Comparison of ENCODE assay signal across 8 cellular contexts in the genomic region with DNA sequence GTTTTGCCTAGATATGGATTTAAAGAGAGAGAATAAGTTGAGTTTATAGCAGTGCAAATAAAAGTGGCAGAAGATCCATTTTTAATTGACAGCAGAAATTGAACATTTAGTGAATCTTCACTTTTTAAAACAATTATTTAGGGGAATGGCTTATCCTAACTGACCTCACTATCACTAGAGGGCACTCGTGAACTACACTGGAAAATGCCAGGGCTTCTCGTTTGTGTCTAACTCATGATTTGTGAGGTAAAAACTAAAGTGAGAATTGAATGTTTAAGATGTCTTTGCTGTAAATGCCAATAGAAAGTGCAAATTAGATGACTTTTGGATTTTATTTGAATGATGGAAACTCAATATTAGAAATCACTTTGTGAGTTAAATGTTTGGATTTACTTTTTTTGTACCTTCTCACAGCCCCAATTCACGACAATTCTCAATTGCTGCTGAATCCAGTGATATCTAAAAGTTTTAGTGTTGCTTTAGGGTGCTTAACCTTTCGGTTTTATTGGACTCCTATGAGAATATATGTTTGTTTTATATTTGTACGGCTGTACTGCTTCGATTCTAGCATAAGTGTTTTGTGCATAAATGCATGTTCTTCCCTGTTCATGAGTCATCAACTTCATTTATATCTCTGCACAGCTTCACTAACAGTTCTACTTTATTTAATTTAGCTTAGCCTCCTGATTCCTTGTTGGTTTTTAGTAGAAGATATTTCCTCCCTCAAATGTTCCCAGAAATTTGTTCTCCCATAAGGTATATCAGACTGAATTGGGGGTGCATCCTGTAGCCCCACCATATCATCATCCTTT.
DNase-seq lines count a peak whose midpoint lies in the region; ATAC-seq and TF ChIP-seq lines count a peak whose summit lies in the region.

No MANE protein-coding gene starts in this region.

- H3K36me3 ChIP-seq in brain microvascular endothelial cell (replicated peaks), result no peaks in the 10 kb centered on the region

- in situ Hi-C loops in GM13977 (cut with MboI; ENCODE audit: low pct_unique_long_range_greater_than_20kb, low sequenced_read_pairs, unreplicated experiment), result no loop called here
- in situ Hi-C loops in brain microvascular endothelial cell (cut with HindIII; ENCODE audit: low pct_ligation_motif_present, low sequenced_read_pairs), result loop anchor here (25.0 kb wide), 1 partner anchor 427 kb away; no protein-coding TSS in a partner anchor

- H3K4me1 Mint-ChIP-seq in natural killer cell treated with Interleukin-12 subunit alpha and Interleukin-12 subunit beta and Interleukin-15 and Interleukin-18, amount 100 ng/mL, for 72 hours (ENCODE audit: low read depth in 2 of 2), result peaks cover 0 to 2% of the 10 kb centered on the region in 2 donors

- peaks cover 0 to 2% of the 10 kb centered on the region in 2 donors for H3K27me3 Mint-ChIP-seq in natural killer cell treated with Interleukin-12 subunit alpha and Interleukin-12 subunit beta and Interleukin-15 and Interleukin-18, amount 100 ng/mL, for 72 hours

- H3K36me3 Mint-ChIP-seq in natural killer cell treated with Interleukin-12 subunit alpha and Interleukin-12 subunit beta and Interleukin-15 and Interleukin-18, amount 100 ng/mL, for 72 hours, result no peaks in the 10 kb centered on the region

- TF ChIP-seq CTCF in AG10803 (conservative IDR thresholded peaks at IDR 0.05; ENCODE audit: low read length) (peak; percentile 93), GM13977 (IDR thresholded peaks at IDR 0.05; ENCODE audit: extremely low read depth, insufficient read depth, missing control alignments) (peak; percentile 66), brain microvascular endothelial cell (IDR thresholded peaks at IDR 0.05; ENCODE audit: low read depth, low read length, missing control alignments) (peak; percentile 77)

- H3K4me3 Mint-ChIP-seq in natural killer cell treated with Interleukin-12 subunit alpha and Interleukin-12 subunit beta and Interleukin-15 and Interleukin-18, amount 100 ng/mL, for 72 hours, result no peak overlapping the region

- no peaks in the 10 kb centered on the region for H3K27me3 ChIP-seq in brain microvascular endothelial cell (replicated peaks)

- ATAC-seq in HG02588 (IDR thresholded peaks at IDR 0.05; ENCODE audit: unreplicated experiment), result no peak
- ATAC-seq in natural killer cell treated with Interleukin-12 subunit alpha and Interleukin-12 subunit beta and Interleukin-15 and Interleukin-18, amount 100 ng/mL, for 72 hours, result no peak

- H3K9me3 Mint-ChIP-seq in natural killer cell treated with Interleukin-12 subunit alpha and Interleukin-12 subunit beta and Interleukin-15 and Interleukin-18, amount 100 ng/mL, for 72 hours, result no peaks in the 10 kb centered on the region

- no peak overlapping the region for H3K27ac ChIP-seq in brain microvascular endothelial cell

- H3K27ac Mint-ChIP-seq in natural killer cell treated with Interleukin-12 subunit alpha and Interleukin-12 subunit beta and Interleukin-15 and Interleukin-18, amount 100 ng/mL, for 72 hours, result no peak overlapping the region

- H3K4me3 ChIP-seq in AG10803 (ENCODE audit: low read length) (no peak overlapping the region), brain microvascular endothelial cell (ENCODE audit: low read depth, low read length) (no peak overlapping the region)

- peak; percentile 41 for DNase-seq in AG10803 (ENCODE audit: low read depth)
- peak; percentile 27 for DNase-seq in GM13977 (ENCODE audit: low spot score)
- DNase-seq in NCI-H345 (lab: John Stamatoyannopoulos, UW), result peak; percentile 31
- DNase-seq in brain microvascular endothelial cell, result peak; percentile 63
- peak; percentile 77 for DNase-seq in left kidney (ENCODE audit: low read depth, low spot score)
- no peak for DNase-seq in activated gamma-delta T cell treated with Interleukin-2 at 50 U/mL for 16 hours
- no peak for DNase-seq in natural killer cell treated with Interleukin-12 subunit alpha and Interleukin-12 subunit beta and Interleukin-15 and Interleukin-18, amount 100 ng/mL, for 72 hours (ENCODE audit: low spot score)

Comparison
In these comparisons a context has a peak if more than half of its experiments do, and no peak if none do; other contexts are left out.
1. DNase-seq: peak in AG10803 (single experiment), GM13977 (single experiment), NCI-H345 (single experiment), brain microvascular endothelial cell (single experiment) and left kidney (single experiment); none in activated gamma-delta T cell treated with Interleukin-2 at 50 U/mL for 16 hours (single experiment) and natural killer cell treated with Interleukin-12 subunit alpha and Interleukin-12 subunit beta and Interleukin-15 and Interleukin-18, amount 100 ng/mL, for 72 hours (single experiment).
2. Peak in every context shown above with its lines, with median percentiles within 50 percentile points of each other: CTCF ChIP-seq.